Comparison of ENCODE assay signal across 21 cellular contexts in the genomic region with DNA sequence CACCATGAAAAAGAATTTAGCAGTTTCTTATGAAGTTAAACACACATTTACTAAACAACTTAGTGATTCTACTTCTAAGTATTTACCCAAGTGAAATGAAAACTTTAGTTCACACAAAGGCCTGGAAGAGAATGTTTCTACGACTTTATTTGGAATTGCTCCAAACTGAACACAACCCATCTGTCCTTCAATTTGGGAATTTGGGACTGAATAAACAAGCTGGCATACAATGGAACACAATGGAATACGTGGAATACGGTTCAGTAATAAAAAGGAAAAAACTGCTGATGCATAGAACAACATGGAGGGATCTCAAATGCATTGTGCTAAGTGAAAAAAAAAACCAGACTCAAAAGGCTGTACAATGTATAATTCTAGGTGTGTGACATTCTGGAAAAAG. TPM values are rescaled to one million over a fixed set of nuclear protein-coding genes. Genes with fewer than 3 reads are reported as not detected.
"Had no signal": no experiment of that assay in that cellular context is flagged by ENCODE, and none has a peak within 500 bp of the region (broad histone marks: within the 10 kb centered on the region; RNA-seq: fewer than 3 reads in every experiment).

No MANE protein-coding gene starts in this region.

- H3K27ac ChIP-seq: adrenal gland had no signal

- ATAC-seq: activated CD8-positive, alpha-beta T cell treated with anti-CD3 and anti-CD28 coated beads, Interleukin-2, amount 10 ng/mL, durations not matched to agents 7 days and 5 days; PC-3; T-helper 17 cell; WTC11 had no signal

- H3K4me3 ChIP-seq: adrenal gland had no signal

- H3K36me3 ChIP-seq: adrenal gland had no signal

- H3K4me1 ChIP-seq: adrenal gland had no signal

- H3K27me3 ChIP-seq: adrenal gland had no signal

- DNase-seq: activated CD4-positive, alpha-beta T cell treated with anti-CD3 and anti-CD28 coated beads for 48 hours; activated CD4-positive, alpha-beta T cell treated with anti-CD3 and anti-CD28 coated beads, Interleukin-2, amount 50 U/mL, for 4 hours; activated CD4-positive, CD25-positive, alpha-beta regulatory T cell treated with anti-CD3 and anti-CD28 coated beads, Interleukin-2, amount 50 U/mL, for 72 hours; activated CD8-positive, alpha-beta memory T cell treated with anti-CD3 and anti-CD28 coated beads, Interleukin-2, amount 50 U/mL, for 48 hours; activated CD8-positive, alpha-beta T cell treated with anti-CD3 and anti-CD28 coated beads, Interleukin-2, amount 10 ng/mL, durations not matched to agents 7 days and 5 days; activated naive CD4-positive, alpha-beta T cell treated with anti-CD3 and anti-CD28 coated beads, Interleukin-2, amount 50 U/mL, for 16 hours; activated naive CD8-positive, alpha-beta T cell treated with anti-CD3 and anti-CD28 coated beads, Interleukin-2, amount 10 ng/mL, durations not matched to agents 7 days and 5 days; activated T-cell treated with anti-CD3 and anti-CD28 coated beads, Interleukin-2, amount 50 U/mL, for 1 hour; adrenal gland; anterior cingulate cortex; Kasumi-1; KBM-7; NCI-H1105 treated with DMSO at 0.1 percent for 48 hours; NCI-H1436 treated with DMSO at 0.1 percent for 48 hours; NCI-H1930; NCI-H526; PC-3; SHP77 treated with DMSO at 0.1 percent for 48 hours; T-helper 17 cell; T-helper 9 cell had no signal

- H3K9me3 ChIP-seq: adrenal gland had no signal

RNA-seq across cellular contexts. Expression of a gene that starts 44.6 kb away (rescaled TPM):
- total RNA-seq: activated CD8-positive, alpha-beta T cell treated with anti-CD3 and anti-CD28 coated beads, Interleukin-2, amount 10 ng/mL, durations not matched to agents 7 days and 5 days had no signal
